13 cellular contexts compared by ENCODE assay signal in the genomic region with DNA sequence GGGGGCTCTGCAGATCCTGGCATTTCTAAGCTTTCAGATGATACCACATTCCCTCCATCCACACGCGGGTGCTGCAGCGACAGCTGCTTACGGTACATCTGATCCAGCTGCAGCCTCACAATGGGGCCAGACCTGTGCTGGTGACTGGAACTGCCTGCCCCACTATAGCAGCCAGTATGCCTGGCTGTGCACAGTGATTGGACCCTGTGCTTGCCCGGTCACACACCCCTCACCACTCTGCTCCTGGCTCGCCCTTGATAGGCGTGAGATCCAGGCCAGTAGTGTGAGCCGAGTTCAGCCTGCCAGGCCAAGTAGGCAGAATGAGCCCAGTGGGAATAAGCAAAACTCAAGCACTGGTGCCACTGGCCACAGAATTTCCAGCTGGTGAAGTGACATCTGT.
A peak's percentile ranks its signal among the peaks of the same experiment; 100 is the strongest.
DNase-seq lines count a peak whose midpoint lies in the region; ATAC-seq and TF ChIP-seq lines count a peak whose summit lies in the region.
"Had no signal": no experiment of that assay in that cellular context is flagged by ENCODE, and none has a peak within 500 bp of the region (broad histone marks: within the 10 kb centered on the region; RNA-seq: fewer than 3 reads in every experiment).

No MANE protein-coding gene starts in this region.

- H3K36me3 ChIP-seq in DND-41 (ENCODE audit: insufficient read depth, low read length), result no peaks in the 10 kb centered on the region
- no peaks in the 10 kb centered on the region for H3K36me3 ChIP-seq in Panc1 (ENCODE audit: control insufficient read depth, insufficient read depth, low read length)
- peaks cover 4% of the 10 kb centered on the region for H3K36me3 ChIP-seq in endodermal cell (ENCODE audit: control insufficient read depth, insufficient read depth, low read length)
- H3K36me3 ChIP-seq in trophoblast cell (ENCODE audit: control insufficient read depth in 1 of 2, insufficient read depth in 2 of 2, low read length in 2 of 2), result no peaks in the 10 kb centered on the region

- H4K8ac ChIP-seq in trophoblast cell (ENCODE audit: low read depth, low read length), result no peak overlapping the region

- no TSS peak for BruUV-seq in Panc1 (replicated peaks; lab: Mats Ljungman, UMichigan)

- H3K27me3 Mint-ChIP-seq in endodermal cell (ENCODE audit: insufficient read depth), result no peaks in the 10 kb centered on the region
- H3K27me3 Mint-ChIP-seq: CD8-positive, alpha-beta memory T cell; IgD-negative memory B cell had no signal

- H2BK5ac ChIP-seq in trophoblast cell (ENCODE audit: low read depth, low read length, poor library complexity), result no peak overlapping the region

- no peak overlapping the region for H3K18ac ChIP-seq in trophoblast cell (ENCODE audit: low read length)

- H3K9me3 Mint-ChIP-seq in endodermal cell, result no peaks in the 10 kb centered on the region
- H3K9me3 Mint-ChIP-seq: CD8-positive, alpha-beta memory T cell; IgD-negative memory B cell had no signal

- no peak overlapping the region for H3K9ac ChIP-seq in DND-41 (ENCODE audit: low read depth, low read length)
- no peak overlapping the region for H3K9ac ChIP-seq in endodermal cell (ENCODE audit: extremely low read depth, low read length, poor library complexity, severe bottlenecking)
- no peak overlapping the region for H3K9ac ChIP-seq in trophoblast cell (ENCODE audit: low read length)
- H3K9ac ChIP-seq: BLaER1 had no signal

- no peak overlapping the region for H3K4me3 Mint-ChIP-seq in endodermal cell
- H3K4me3 Mint-ChIP-seq: CD8-positive, alpha-beta memory T cell; IgD-negative memory B cell had no signal

- H3K14ac ChIP-seq in trophoblast cell (ENCODE audit: low read length), result no peak overlapping the region

- peaks cover 16% of the 10 kb centered on the region for H3K4me1 Mint-ChIP-seq in endodermal cell

- H4K91ac ChIP-seq in trophoblast cell (ENCODE audit: low read depth, low read length), result no peak overlapping the region

- 96% methylated on average over 5 to 8 of the region's 8 CpGs for WGBS in endodermal cell (ENCODE audit: insufficient coverage in 1 of 2, insufficient read length in 1 of 2), 2 experiments
- WGBS in trophoblast cell (ENCODE audit: extremely low coverage, insufficient coverage, insufficient read length), result no CpG with 5 or more reads among the region's 8 CpGs
- 90 to 91% methylated on average over 8 of the region's 8 CpGs for WGBS in lower leg skin, 2 donors

- H3K9me3 ChIP-seq in DND-41 (ENCODE audit: insufficient read depth, low read length, severe bottlenecking) (no peaks in the 10 kb centered on the region), Panc1 (ENCODE audit: control insufficient read depth, insufficient read depth, low read depth, low read length) (no peaks in the 10 kb centered on the region), endodermal cell (ENCODE audit: control insufficient read depth, low read length) (no peaks in the 10 kb centered on the region), trophoblast cell (ENCODE audit: insufficient read depth, low read depth, low read length) (no peaks in the 10 kb centered on the region)
- H3K9me3 ChIP-seq: BLaER1, Caco-2 had no signal

- TF ChIP-seq CTCF in DND-41 (IDR thresholded peaks at IDR 0.05; ENCODE audit: borderline replicate concordance, extremely low read depth, low read length, poor library complexity, severe bottlenecking) (no peak), Panc1 (IDR thresholded peaks at IDR 0.05) (no peak), endodermal cell (conservative IDR thresholded peaks at IDR 0.05) (no peak), lower leg skin (IDR thresholded peaks at IDR 0.05) (no peak)

- POLR2A ChIA-PET in Panc1 (lab: Charles Lee), result no interaction called here

- CTCF ChIA-PET in Panc1 (lab: Charles Lee), result no interaction called here

- H3K27ac Mint-ChIP-seq in endodermal cell, result no peak overlapping the region
- H3K27ac Mint-ChIP-seq: IgD-negative memory B cell had no signal

- H3K27ac ChIP-seq in DND-41 (ENCODE audit: low read length) (no peak overlapping the region), Panc1 (ENCODE audit: low read length) (no peak overlapping the region), endodermal cell (ENCODE audit: low read depth, low read length) (no peak overlapping the region), trophoblast cell (ENCODE audit: low read depth, low read length) (no peak overlapping the region)
- H3K27ac ChIP-seq: BLaER1 had no signal

- H3K4me3 ChIP-seq in DND-41 (ENCODE audit: low read depth in 1 of 2, low read length in 2 of 2), result no peak overlapping the region
- no peak overlapping the region for H3K4me3 ChIP-seq in Panc1 (ENCODE audit: low read depth in 2 of 2, low read length in 2 of 2)
- no peak overlapping the region for H3K4me3 ChIP-seq in endodermal cell (ENCODE audit: low read length)
- no peak overlapping the region for H3K4me3 ChIP-seq in trophoblast cell (ENCODE audit: low read depth, low read length)
- no peak overlapping the region for H3K4me3 ChIP-seq in lower leg skin (ENCODE audit: low read depth, poor library complexity, severe bottlenecking)
- H3K4me3 ChIP-seq: BLaER1 had no signal

- peaks cover 22% of the 10 kb centered on the region; the same call in 1 of the 2 replicates for H4K20me1 ChIP-seq in DND-41 (ENCODE audit: insufficient read depth, low read length)

- H2AK5ac ChIP-seq in trophoblast cell (ENCODE audit: low read length), result no peak overlapping the region

- H3K4me1 ChIP-seq in DND-41 (ENCODE audit: insufficient read depth, low read length) (no peaks in the 10 kb centered on the region), Panc1 (ENCODE audit: control insufficient read depth, insufficient read depth, low read length) (peaks cover 11% of the 10 kb centered on the region), endodermal cell (ENCODE audit: control insufficient read depth, insufficient read depth, low read length) (no peaks in the 10 kb centered on the region), trophoblast cell (ENCODE audit: control insufficient read depth in 1 of 2, insufficient read depth in 2 of 2, low read length in 2 of 2) (no peaks in the 10 kb centered on the region)
- H3K4me1 ChIP-seq: BLaER1, Caco-2 had no signal

- no peak overlapping the region for H2BK12ac ChIP-seq in trophoblast cell (ENCODE audit: low read length)

- peaks cover 2% of the 10 kb centered on the region for H3K36me3 Mint-ChIP-seq in endodermal cell (ENCODE audit: low read depth)

- in situ Hi-C loops in Panc1 (cut with HindIII; ENCODE audit: low pct_unique_long_range_greater_than_20kb, low sequenced_read_pairs), result no loop called here

- peaks cover 68% of the 10 kb centered on the region for H3K79me2 ChIP-seq in DND-41 (ENCODE audit: insufficient read depth, low read length)
- H3K79me2 ChIP-seq in trophoblast cell (ENCODE audit: control insufficient read depth, insufficient read depth, low read length, poor library complexity), result peaks cover 2% of the 10 kb centered on the region

- peak overlapping the region; percentile 10 for H3K4ac ChIP-seq in trophoblast cell (ENCODE audit: low read depth, low read length)

- intact Hi-C loops in Panc1 (cut with micrococcal nuclease; ENCODE audit: unreplicated experiment), result no loop called here
- intact Hi-C loops in lower leg skin (cut with DNase I; ENCODE audit: low total_unique reads), result no loop called here

- DNase-seq in DND-41 (no peak), Panc1 (ENCODE audit: low read depth, low spot score) (no peak), endodermal cell (peak; percentile 57), trophoblast cell (no peak), lower leg skin (ENCODE audit: low spot score in 2 of 2) (no peak), kidney glomerular epithelial cell (lab: John Stamatoyannopoulos, UW) (no peak)
- DNase-seq: AML-193; Caco-2; CD8-positive, alpha-beta memory T cell; KG1 had no signal

- no peak overlapping the region for H4K12ac ChIP-seq in trophoblast cell (ENCODE audit: low read depth, low read length)

- H3K4me2 ChIP-seq in DND-41 (ENCODE audit: insufficient read depth, low read length) (no peak overlapping the region), trophoblast cell (ENCODE audit: low read length) (no peak overlapping the region)
- H3K4me2 ChIP-seq: BLaER1 had no signal

- no peaks in the 10 kb centered on the region for H3K79me1 ChIP-seq in trophoblast cell (ENCODE audit: low read length)

- peak; percentile 47; the same call in 1 of the 3 replicates for ATAC-seq in DND-41 (ENCODE audit: insufficient read depth, low read depth)
- peak; percentile 23; the same call in 1 of the 2 replicates for ATAC-seq in Panc1
- no peak for ATAC-seq in HG02588 (IDR thresholded peaks at IDR 0.05; ENCODE audit: unreplicated experiment)

- H2AFZ ChIP-seq in DND-41 (ENCODE audit: low read depth, low read length) (no peak overlapping the region), trophoblast cell (ENCODE audit: insufficient read depth, low read length, poor library complexity) (no peak overlapping the region)

- TF ChIP-seq POLR2A in lower leg skin (IDR thresholded peaks at IDR 0.05), result no peak

- H3K23ac ChIP-seq in trophoblast cell (ENCODE audit: low read length), result no peak overlapping the region

- H3K27me3 ChIP-seq in DND-41 (ENCODE audit: insufficient read depth, low read length, poor library complexity) (no peaks in the 10 kb centered on the region), Panc1 (ENCODE audit: control insufficient read depth, insufficient read depth, low read length) (no peaks in the 10 kb centered on the region), endodermal cell (ENCODE audit: control insufficient read depth, insufficient read depth, low read length, poor library complexity, severe bottlenecking) (no peaks in the 10 kb centered on the region), trophoblast cell (ENCODE audit: insufficient read depth, low read length) (no peaks in the 10 kb centered on the region)
- H3K27me3 ChIP-seq: BLaER1 had no signal

- no peak overlapping the region for H2BK120ac ChIP-seq in trophoblast cell (ENCODE audit: insufficient read depth, low read length, poor library complexity)
